1 cellular context compared by ENCODE assay signal in the genomic region with DNA sequence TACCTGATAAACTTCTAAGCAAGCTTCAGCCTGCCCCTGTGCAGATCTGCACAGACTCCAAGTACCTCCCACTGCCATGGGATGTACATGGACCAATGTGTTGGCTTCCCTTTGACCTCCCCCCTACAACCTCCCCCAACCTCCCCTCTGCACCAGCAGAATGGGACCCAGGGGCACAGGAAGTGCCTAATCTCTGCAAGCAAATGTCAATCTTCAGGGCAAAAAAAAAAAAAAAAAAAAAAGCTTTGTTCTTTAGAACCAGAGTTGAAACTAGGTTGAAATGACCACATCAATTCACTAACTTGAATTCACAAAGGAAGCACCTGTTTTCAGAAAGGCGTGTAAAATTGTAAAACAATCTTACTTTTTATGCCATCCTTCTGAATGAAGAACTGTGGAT.
TF ChIP-seq lines count a peak whose summit lies in the region.

No MANE protein-coding gene starts in this region.

TF ChIP-seq in SK-N-SH treated with all-trans-retinoic acid at 6 μM for 48 hours, 23 proteins besides CTCF, POLR2A, EP300 and RAD21 (continued from another document):
- TF ChIP-seq CREB5 (CRISPR knock-in tag; IDR thresholded peaks at IDR 0.05; ENCODE audit: low read depth): no peak
- TF ChIP-seq TSHZ2 (CRISPR knock-in tag; IDR thresholded peaks at IDR 0.05): no peak
- TF ChIP-seq ZFP30 (CRISPR knock-in tag; IDR thresholded peaks at IDR 0.05): no peak
- TF ChIP-seq ESRRG (CRISPR knock-in tag; IDR thresholded peaks at IDR 0.05): no peak
- no peak for TF ChIP-seq ZNF70 (CRISPR knock-in tag; IDR thresholded peaks at IDR 0.05)
- TF ChIP-seq, protein P1, sequence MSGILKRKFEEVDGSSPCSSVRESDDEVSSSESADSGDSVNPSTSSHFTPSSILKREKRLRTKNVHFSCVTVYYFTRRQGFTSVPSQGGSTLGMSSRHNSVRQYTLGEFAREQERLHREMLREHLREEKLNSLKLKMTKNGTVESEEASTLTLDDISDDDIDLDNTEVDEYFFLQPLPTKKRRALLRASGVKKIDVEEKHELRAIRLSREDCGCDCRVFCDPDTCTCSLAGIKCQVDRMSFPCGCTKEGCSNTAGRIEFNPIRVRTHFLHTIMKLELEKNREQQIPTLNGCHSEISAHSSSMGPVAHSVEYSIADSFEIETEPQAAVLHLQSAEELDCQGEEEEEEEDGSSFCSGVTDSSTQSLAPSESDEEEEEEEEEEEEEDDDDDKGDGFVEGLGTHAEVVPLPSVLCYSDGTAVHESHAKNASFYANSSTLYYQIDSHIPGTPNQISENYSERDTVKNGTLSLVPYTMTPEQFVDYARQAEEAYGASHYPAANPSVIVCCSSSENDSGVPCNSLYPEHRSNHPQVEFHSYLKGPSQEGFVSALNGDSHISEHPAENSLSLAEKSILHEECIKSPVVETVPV (CRISPR knock-in tag; IDR thresholded peaks at IDR 0.05): no peak
